7 cellular contexts compared by ENCODE assay signal in genomic region chr2:69622805-69623204, GRCh38. TPM values are rescaled to one million over a fixed set of nuclear protein-coding genes. Genes with fewer than 3 reads are reported as not detected.
DNase-seq lines count a peak whose midpoint lies in the region; ATAC-seq and TF ChIP-seq lines count a peak whose summit lies in the region.
"Not testable (repeated sequence)": the region's sequence is repeated elsewhere in the genome, so short reads cannot be mapped to it uniquely, and the experiment has no call there.

No MANE protein-coding gene starts in this region.

- not testable (repeated sequence) for H3K4me1 Mint-ChIP-seq in CD4-positive, alpha-beta T cell (ENCODE audit: low read depth); T-helper 1 cell treated with Interleukin-12 subunit alpha and Interleukin-12 subunit beta and Interleukin-4 antibody, amounts not matched to agents 30 μg/mL and 1 μg/mL, for 36 hours (ENCODE audit: low read depth); activated T-cell treated with anti-CD3 and anti-CD28 coated beads, Interleukin-2, amount 50 U/mL, for 72 hours (ENCODE audit: low read depth)
- peaks cover 15% of the 10 kb centered on the region for H3K4me1 Mint-ChIP-seq in activated CD4-positive, alpha-beta T cell treated with anti-CD3 and anti-CD28 coated beads, Interleukin-2, amount 10 ng/mL, durations not matched to agents 7 days and 5 days
- peaks cover 11% of the 10 kb centered on the region for H3K4me1 Mint-ChIP-seq in central memory CD8-positive, alpha-beta T cell
- peaks cover 10 to 14% of the 10 kb centered on the region in 2 donors for H3K4me1 Mint-ChIP-seq in natural killer cell treated with Interleukin-12 subunit alpha and Interleukin-12 subunit beta and Interleukin-15 and Interleukin-18, amount 100 ng/mL, for 72 hours (ENCODE audit: low read depth in 2 of 2)

- not testable (repeated sequence) for H3K27ac ChIP-seq in CD4-positive, alpha-beta T cell (ENCODE audit: low read depth, low read length)

- H3K9me3 Mint-ChIP-seq in CD4-positive, alpha-beta T cell; T-helper 1 cell treated with Interleukin-12 subunit alpha and Interleukin-12 subunit beta and Interleukin-4 antibody, amounts not matched to agents 30 μg/mL and 1 μg/mL, for 36 hours; activated CD4-positive, alpha-beta T cell treated with anti-CD3 and anti-CD28 coated beads, Interleukin-2, amount 10 ng/mL, durations not matched to agents 7 days and 5 days; activated T-cell treated with anti-CD3 and anti-CD28 coated beads, Interleukin-2, amount 50 U/mL, for 72 hours; activated naive CD4-positive, alpha-beta T cell treated with anti-CD3 and anti-CD28 coated beads, Interleukin-2, amount 50 U/mL, for 72 hours; central memory CD8-positive, alpha-beta T cell; natural killer cell treated with Interleukin-12 subunit alpha and Interleukin-12 subunit beta and Interleukin-15 and Interleukin-18, amount 100 ng/mL, for 72 hours: not testable (repeated sequence)

- TF ChIP-seq CTCF in CD4-positive, alpha-beta T cell (IDR thresholded peaks at IDR 0.05), result not testable (repeated sequence)

- not testable (repeated sequence) for H3K27me3 ChIP-seq in CD4-positive, alpha-beta T cell (ENCODE audit: control insufficient read depth, insufficient read depth, low read length)

- CTCF ChIA-PET in CD4-positive, alpha-beta T cell (lab: Charles Lee), result interaction anchor here (1.3 kb wide), 1 partner anchor 102 kb away, joined by 3 read pairs; no protein-coding TSS in a partner anchor
- CTCF ChIA-PET in activated CD4-positive, alpha-beta T cell treated with anti-CD3 and anti-CD28 coated beads, Interleukin-2, amount 10 ng/mL, durations not matched to agents 7 days and 5 days (lab: Charles Lee), result interaction anchor here (0.6 to 1.8 kb wide), 5 partner anchors 14 to 566 kb away, joined by 3 to 4 read pairs (median 3); no protein-coding TSS in a partner anchor

- H3K36me3 Mint-ChIP-seq in CD4-positive, alpha-beta T cell (ENCODE audit: low read depth); T-helper 1 cell treated with Interleukin-12 subunit alpha and Interleukin-12 subunit beta and Interleukin-4 antibody, amounts not matched to agents 30 μg/mL and 1 μg/mL, for 36 hours (ENCODE audit: low read depth); central memory CD8-positive, alpha-beta T cell (ENCODE audit: insufficient read depth); natural killer cell treated with Interleukin-12 subunit alpha and Interleukin-12 subunit beta and Interleukin-15 and Interleukin-18, amount 100 ng/mL, for 72 hours: not testable (repeated sequence)
- H3K36me3 Mint-ChIP-seq in activated CD4-positive, alpha-beta T cell treated with anti-CD3 and anti-CD28 coated beads, Interleukin-2, amount 10 ng/mL, durations not matched to agents 7 days and 5 days (ENCODE audit: low read depth), result peaks cover 19% of the 10 kb centered on the region
- H3K36me3 Mint-ChIP-seq in activated T-cell treated with anti-CD3 and anti-CD28 coated beads, Interleukin-2, amount 50 U/mL, for 72 hours (ENCODE audit: insufficient read depth in 2 of 2), result peaks cover 0 to 11% of the 10 kb centered on the region in 2 donors
- H3K36me3 Mint-ChIP-seq in activated naive CD4-positive, alpha-beta T cell treated with anti-CD3 and anti-CD28 coated beads, Interleukin-2, amount 50 U/mL, for 72 hours, result peaks cover 9 to 11% of the 10 kb centered on the region in 2 donors

- POLR2A ChIA-PET in CD4-positive, alpha-beta T cell (lab: Charles Lee), result interaction anchor here (2.3 to 5.1 kb wide), 2 partner anchors 19 to 22 kb away, joined by 12 to 14 read pairs; partner anchors contain the start of gene AAK1
- POLR2A ChIA-PET in activated CD4-positive, alpha-beta T cell treated with anti-CD3 and anti-CD28 coated beads, Interleukin-2, amount 10 ng/mL, durations not matched to agents 7 days and 5 days (lab: Charles Lee), result not testable (repeated sequence)

- peak overlapping the region; percentile 9 for H3K4me3 Mint-ChIP-seq in CD4-positive, alpha-beta T cell
- H3K4me3 Mint-ChIP-seq in T-helper 1 cell treated with Interleukin-12 subunit alpha and Interleukin-12 subunit beta and Interleukin-4 antibody, amounts not matched to agents 30 μg/mL and 1 μg/mL, for 36 hours; activated CD4-positive, alpha-beta T cell treated with anti-CD3 and anti-CD28 coated beads, Interleukin-2, amount 10 ng/mL, durations not matched to agents 7 days and 5 days; central memory CD8-positive, alpha-beta T cell: not testable (repeated sequence)
- H3K4me3 Mint-ChIP-seq in activated T-cell treated with anti-CD3 and anti-CD28 coated beads, Interleukin-2, amount 50 U/mL, for 72 hours, result peak overlapping the region; percentile 42 to 68
- peak overlapping the region; percentile 5 for H3K4me3 Mint-ChIP-seq in natural killer cell treated with Interleukin-12 subunit alpha and Interleukin-12 subunit beta and Interleukin-15 and Interleukin-18, amount 100 ng/mL, for 72 hours

- not testable (repeated sequence) for DNase-seq in CD4-positive, alpha-beta T cell; activated CD4-positive, alpha-beta T cell treated with anti-CD3 and anti-CD28 coated beads, Interleukin-2, amount 10 ng/mL, durations not matched to agents 7 days and 5 days; activated T-cell treated with anti-CD3 and anti-CD28 coated beads, Interleukin-2, amount 50 U/mL, for 72 hours; activated naive CD4-positive, alpha-beta T cell treated with anti-CD3 and anti-CD28 coated beads, Interleukin-2, amount 50 U/mL, for 72 hours (ENCODE audit: low spot score in 2 of 2); central memory CD8-positive, alpha-beta T cell (ENCODE audit: low spot score in 2 of 2); natural killer cell treated with Interleukin-12 subunit alpha and Interleukin-12 subunit beta and Interleukin-15 and Interleukin-18, amount 100 ng/mL, for 72 hours (ENCODE audit: low spot score)

- intact Hi-C loops in CD4-positive, alpha-beta T cell (cut with DNase I, micrococcal nuclease), result loop anchor here in 1 of 2 experiments (2.0 kb wide), 1 partner anchor 18 kb away; no protein-coding TSS in a partner anchor

- not testable (repeated sequence) for H3K9me3 ChIP-seq in CD4-positive, alpha-beta T cell (ENCODE audit: control insufficient read depth, low read length)

- not testable (repeated sequence) for H3K27me3 Mint-ChIP-seq in CD4-positive, alpha-beta T cell; T-helper 1 cell treated with Interleukin-12 subunit alpha and Interleukin-12 subunit beta and Interleukin-4 antibody, amounts not matched to agents 30 μg/mL and 1 μg/mL, for 36 hours (ENCODE audit: low read depth); activated CD4-positive, alpha-beta T cell treated with anti-CD3 and anti-CD28 coated beads, Interleukin-2, amount 10 ng/mL, durations not matched to agents 7 days and 5 days; activated T-cell treated with anti-CD3 and anti-CD28 coated beads, Interleukin-2, amount 50 U/mL, for 72 hours (ENCODE audit: low read depth); central memory CD8-positive, alpha-beta T cell; natural killer cell treated with Interleukin-12 subunit alpha and Interleukin-12 subunit beta and Interleukin-15 and Interleukin-18, amount 100 ng/mL, for 72 hours

- H3K27ac Mint-ChIP-seq in CD4-positive, alpha-beta T cell, result peak overlapping the region; percentile 69
- peak overlapping the region; percentile 32 for H3K27ac Mint-ChIP-seq in T-helper 1 cell treated with Interleukin-12 subunit alpha and Interleukin-12 subunit beta and Interleukin-4 antibody, amounts not matched to agents 30 μg/mL and 1 μg/mL, for 36 hours
- H3K27ac Mint-ChIP-seq in activated CD4-positive, alpha-beta T cell treated with anti-CD3 and anti-CD28 coated beads, Interleukin-2, amount 10 ng/mL, durations not matched to agents 7 days and 5 days, result peak overlapping the region; percentile 34
- H3K27ac Mint-ChIP-seq in activated T-cell treated with anti-CD3 and anti-CD28 coated beads, Interleukin-2, amount 50 U/mL, for 72 hours, result not testable (repeated sequence)
- H3K27ac Mint-ChIP-seq in activated naive CD4-positive, alpha-beta T cell treated with anti-CD3 and anti-CD28 coated beads, Interleukin-2, amount 50 U/mL, for 72 hours, result peak overlapping the region; percentile 40 to 49
- H3K27ac Mint-ChIP-seq in central memory CD8-positive, alpha-beta T cell (ENCODE audit: low read depth), result peak overlapping the region; percentile 33
- peak overlapping the region in 1 of 2 donors; percentile 5 for H3K27ac Mint-ChIP-seq in natural killer cell treated with Interleukin-12 subunit alpha and Interleukin-12 subunit beta and Interleukin-15 and Interleukin-18, amount 100 ng/mL, for 72 hours

- not testable (repeated sequence) for ATAC-seq in CD4-positive, alpha-beta T cell (ENCODE audit: poor library complexity); activated T-cell treated with anti-CD3 and anti-CD28 coated beads, Interleukin-2, amount 50 U/mL, for 72 hours (replicated peaks in 1 of 2); activated naive CD4-positive, alpha-beta T cell treated with anti-CD3 and anti-CD28 coated beads, Interleukin-2, amount 50 U/mL, for 72 hours; central memory CD8-positive, alpha-beta T cell (replicated peaks; ENCODE audit: extremely low read depth, poor library complexity, severe bottlenecking); natural killer cell treated with Interleukin-12 subunit alpha and Interleukin-12 subunit beta and Interleukin-15 and Interleukin-18, amount 100 ng/mL, for 72 hours

RNA-seq across cellular contexts. Expression of gene AAK1, which starts 20.7 kb away (rescaled TPM):
- total RNA-seq in CD4-positive, alpha-beta T cell, result 100 to 1,000 TPM; 201 to 208 TPM
- total RNA-seq in activated CD4-positive, alpha-beta T cell treated with anti-CD3 and anti-CD28 coated beads, Interleukin-2, amount 10 ng/mL, durations not matched to agents 7 days and 5 days, result 100 to 1,000 TPM; 119 to 121 TPM
- 100 to 1,000 TPM; 134 to 137 TPM for total RNA-seq in activated T-cell treated with anti-CD3 and anti-CD28 coated beads, Interleukin-2, amount 50 U/mL, for 72 hours
- total RNA-seq in activated naive CD4-positive, alpha-beta T cell treated with anti-CD3 and anti-CD28 coated beads, Interleukin-2, amount 50 U/mL, for 72 hours, result 100 to 1,000 TPM; 129 to 137 TPM
- total RNA-seq in natural killer cell treated with Interleukin-12 subunit alpha and Interleukin-12 subunit beta and Interleukin-15 and Interleukin-18, amount 100 ng/mL, for 72 hours, result 100 to 1,000 TPM in 1 of 2 donors, 10 to 100 TPM in 1; 97.1 to 114 TPM
